In the genomic region with DNA sequence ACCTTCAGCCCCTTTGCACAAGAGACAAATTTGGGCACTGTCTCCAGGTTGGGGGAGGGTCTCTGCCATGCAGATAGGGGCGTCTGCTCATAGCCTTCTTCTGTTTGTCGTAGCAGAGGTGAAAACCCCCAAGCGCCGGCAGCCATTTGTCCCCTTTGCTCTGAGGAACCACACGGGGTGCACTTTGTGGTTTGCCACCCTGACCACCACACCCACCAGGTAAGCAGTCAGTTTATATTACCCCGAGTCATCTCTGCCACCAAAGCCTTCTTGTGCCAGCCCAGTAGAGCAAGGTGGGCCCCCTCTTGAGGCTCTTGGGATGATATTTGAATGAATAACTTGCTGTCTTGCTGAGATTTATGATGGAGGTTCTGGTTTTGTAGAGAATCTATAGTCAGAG, we compare ENCODE assay signal across 16 cellular contexts.
A peak's percentile ranks its signal among the peaks of the same experiment; 100 is the strongest.
DNase-seq lines count a peak whose midpoint lies in the region; ATAC-seq and TF ChIP-seq lines count a peak whose summit lies in the region.
"Had no signal": no experiment of that assay in that cellular context is flagged by ENCODE, and none has a peak within 500 bp of the region (broad histone marks: within the 10 kb centered on the region; RNA-seq: fewer than 3 reads in every experiment).

No MANE protein-coding gene starts in this region.

- peaks cover 63% of the 10 kb centered on the region for H3K4me1 Mint-ChIP-seq in activated CD8-positive, alpha-beta T cell treated with anti-CD3 and anti-CD28 coated beads for 36 hours (ENCODE audit: low read depth)
- peaks cover 59% of the 10 kb centered on the region for H3K4me1 Mint-ChIP-seq in activated CD8-positive, alpha-beta T cell treated with anti-CD3 and anti-CD28 coated beads, Interleukin-2, amount 10 ng/mL, durations not matched to agents 7 days and 5 days (ENCODE audit: low read depth)
- H3K4me1 Mint-ChIP-seq in naive B cell (peaks cover 27 to 50% (median 47%) of the 10 kb centered on the region in 3 donors), MCF 10A (ENCODE audit: insufficient read depth, unreplicated experiment) (no peaks in the 10 kb centered on the region)

- ATAC-seq in activated CD8-positive, alpha-beta T cell treated with anti-CD3 and anti-CD28 coated beads for 36 hours, result peak; percentile 35
- no peak for ATAC-seq in activated CD8-positive, alpha-beta T cell treated with anti-CD3 and anti-CD28 coated beads, Interleukin-2, amount 10 ng/mL, durations not matched to agents 7 days and 5 days
- ATAC-seq in naive B cell (ENCODE audit: low read depth in 2 of 2), result no peak
- ATAC-seq: A549, left colon had no signal

- H3K4me3 ChIP-seq in thymus (ENCODE audit: low read length) (no peak overlapping the region), osteoblast (ENCODE audit: insufficient read depth, low read length) (no peak overlapping the region)
- H3K4me3 ChIP-seq: A549, SJSA1 had no signal

- BruUV-seq in MCF 10A (replicated peaks; lab: Mats Ljungman, UMichigan), result no TSS peak

- intact Hi-C loops in activated CD8-positive, alpha-beta T cell treated with anti-CD3 and anti-CD28 coated beads for 36 hours (cut with micrococcal nuclease), result no loop called here
- intact Hi-C loops in MCF 10A (cut with micrococcal nuclease), result no loop called here

- no peak for TF ChIP-seq CTCF in activated CD8-positive, alpha-beta T cell treated with anti-CD3 and anti-CD28 coated beads for 36 hours (IDR thresholded peaks at IDR 0.05)
- TF ChIP-seq CTCF in MCF 10A (IDR thresholded peaks at IDR 0.05; ENCODE audit: unreplicated experiment) (no peak), osteoblast (IDR thresholded peaks at IDR 0.05; ENCODE audit: extremely low read depth, low read depth, low read length) (no peak)

- H3K27ac Mint-ChIP-seq in activated CD8-positive, alpha-beta T cell treated with anti-CD3 and anti-CD28 coated beads for 36 hours, result peak overlapping the region; percentile 27
- H3K27ac Mint-ChIP-seq in activated CD8-positive, alpha-beta T cell treated with anti-CD3 and anti-CD28 coated beads, Interleukin-2, amount 10 ng/mL, durations not matched to agents 7 days and 5 days, result no peak overlapping the region
- H3K27ac Mint-ChIP-seq in naive B cell, result peak overlapping the region in 5 of 6 donors; percentile 26 to 72 (median 65)
- H3K27ac Mint-ChIP-seq in MCF 10A (ENCODE audit: low read depth, unreplicated experiment), result no peak overlapping the region

- DNase-seq in activated CD8-positive, alpha-beta T cell treated with anti-CD3 and anti-CD28 coated beads for 36 hours, result peak; percentile 72
- no peak for DNase-seq in activated CD8-positive, alpha-beta T cell treated with anti-CD3 and anti-CD28 coated beads, Interleukin-2, amount 10 ng/mL, durations not matched to agents 7 days and 5 days
- DNase-seq in stimulated activated CD4-positive, alpha-beta T cell treated with anti-CD3 and anti-CD28 coated beads, Interleukin-15, amount 100 ng/mL, for 24 hours, result peak; percentile 16
- no peak for DNase-seq in stimulated activated CD4-positive, alpha-beta T cell treated with anti-CD3 and anti-CD28 coated beads, Interleukin-4, amount 100 ng/mL, for 1 hour
- DNase-seq in naive B cell (no peak), MCF 10A (ENCODE audit: unreplicated experiment) (no peak), osteoblast (ENCODE audit: insufficient read length, low spot score, missing footprints) (no peak)
- DNase-seq: activated effector memory CD4-positive, alpha-beta T cell treated with anti-CD3 and anti-CD28 coated beads, Interleukin-2, amount 50 U/mL, for 16 hours; Karpas-422; left colon; NCI-H1092 treated with DMSO at 0.1 percent for 48 hours; NCI-H2029 treated with DMSO at 0.1 percent for 48 hours; stimulated activated CD4-positive, alpha-beta T cell treated with anti-CD3 and anti-CD28 coated beads, Interleukin-4, amount 100 ng/mL, for 4 hours had no signal

- H2AFZ ChIP-seq in osteoblast (ENCODE audit: low read length), result no peak overlapping the region

- H3K27ac ChIP-seq in thymus (ENCODE audit: low read depth) (peak overlapping the region; percentile 79), osteoblast (ENCODE audit: low read depth, low read length) (no peak overlapping the region)
- H3K27ac ChIP-seq: A549, SJSA1 had no signal

- no peaks in the 10 kb centered on the region for H3K9me3 ChIP-seq in thymus (ENCODE audit: control insufficient read depth)
- no peaks in the 10 kb centered on the region for H3K9me3 ChIP-seq in osteoblast (ENCODE audit: low read depth, low read length)
- H3K9me3 ChIP-seq: A549, SJSA1 had no signal

- no peak overlapping the region for H3K4me2 ChIP-seq in osteoblast (ENCODE audit: insufficient read depth, low read length)
- H3K4me2 ChIP-seq: A549 had no signal

- H3K27me3 ChIP-seq in thymus (ENCODE audit: control insufficient read depth, insufficient read depth) (no peaks in the 10 kb centered on the region), osteoblast (ENCODE audit: insufficient read depth, low read length) (no peaks in the 10 kb centered on the region)
- H3K27me3 ChIP-seq: SJSA1 had no signal

- WGBS in thymus, result 30% methylated on average over 6 of the region's 6 CpGs

- no peaks in the 10 kb centered on the region for H3K36me3 ChIP-seq in thymus (ENCODE audit: control insufficient read depth, insufficient read depth)
- peaks cover 22% of the 10 kb centered on the region for H3K36me3 ChIP-seq in osteoblast (ENCODE audit: insufficient read depth, low read length)

- H3K27me3 Mint-ChIP-seq in activated CD8-positive, alpha-beta T cell treated with anti-CD3 and anti-CD28 coated beads for 36 hours, result no peaks in the 10 kb centered on the region
- no peaks in the 10 kb centered on the region for H3K27me3 Mint-ChIP-seq in activated CD8-positive, alpha-beta T cell treated with anti-CD3 and anti-CD28 coated beads, Interleukin-2, amount 10 ng/mL, durations not matched to agents 7 days and 5 days (ENCODE audit: low read depth)
- H3K27me3 Mint-ChIP-seq in naive B cell (no peaks in the 10 kb centered on the region), MCF 10A (ENCODE audit: insufficient read depth, unreplicated experiment) (no peaks in the 10 kb centered on the region)

- H3K4me3 Mint-ChIP-seq in activated CD8-positive, alpha-beta T cell treated with anti-CD3 and anti-CD28 coated beads for 36 hours, result no peak overlapping the region
- H3K4me3 Mint-ChIP-seq in activated CD8-positive, alpha-beta T cell treated with anti-CD3 and anti-CD28 coated beads, Interleukin-2, amount 10 ng/mL, durations not matched to agents 7 days and 5 days, result no peak overlapping the region
- H3K4me3 Mint-ChIP-seq in naive B cell, result no peak overlapping the region
- no peak overlapping the region for H3K4me3 Mint-ChIP-seq in MCF 10A (ENCODE audit: unreplicated experiment)

- H3K4me1 ChIP-seq in thymus (ENCODE audit: control insufficient read depth, insufficient read depth, low read length), result peaks cover 46% of the 10 kb centered on the region
- H3K4me1 ChIP-seq in osteoblast (ENCODE audit: insufficient read depth, low read length), result peaks cover 8% of the 10 kb centered on the region
- H3K4me1 ChIP-seq: SJSA1 had no signal

- H4K20me1 ChIP-seq in osteoblast (ENCODE audit: insufficient read depth, low read length), result no peaks in the 10 kb centered on the region

- H3K79me2 ChIP-seq in osteoblast (ENCODE audit: insufficient read depth, low read length), result no peaks in the 10 kb centered on the region

- CTCF ChIA-PET in activated CD8-positive, alpha-beta T cell treated with anti-CD3 and anti-CD28 coated beads for 36 hours (lab: Charles Lee), result interaction anchor here (1.8 kb wide), 1 partner anchor 317 kb away, joined by 10 read pairs; no protein-coding TSS in a partner anchor
- CTCF ChIA-PET in activated CD8-positive, alpha-beta T cell treated with anti-CD3 and anti-CD28 coated beads, Interleukin-2, amount 10 ng/mL, durations not matched to agents 7 days and 5 days (lab: Charles Lee), result interaction anchor here (1.2 to 1.9 kb wide), 3 partner anchors 27 to 277 kb away, joined by 3 to 4 read pairs (median 4); no protein-coding TSS in a partner anchor
- CTCF ChIA-PET in MCF 10A (lab: Yijun Ruan, JAX), result interaction anchor here (0.6 to 0.8 kb wide), 2 partner anchors 15 to 55 kb away, joined by 4 read pairs; no protein-coding TSS in a partner anchor

- H3K36me3 Mint-ChIP-seq in activated CD8-positive, alpha-beta T cell treated with anti-CD3 and anti-CD28 coated beads for 36 hours (ENCODE audit: low read depth), result peaks cover 38% of the 10 kb centered on the region
- H3K36me3 Mint-ChIP-seq in activated CD8-positive, alpha-beta T cell treated with anti-CD3 and anti-CD28 coated beads, Interleukin-2, amount 10 ng/mL, durations not matched to agents 7 days and 5 days (ENCODE audit: low read depth), result peaks cover 58% of the 10 kb centered on the region
- H3K36me3 Mint-ChIP-seq in naive B cell (peaks cover 6 to 8% of the 10 kb centered on the region in 2 donors), MCF 10A (ENCODE audit: insufficient read depth, unreplicated experiment) (peaks cover 43% of the 10 kb centered on the region)

- POLR2A ChIA-PET in activated CD8-positive, alpha-beta T cell treated with anti-CD3 and anti-CD28 coated beads for 36 hours (lab: Charles Lee), result interaction anchor here (1.4 to 1.5 kb wide), 2 partner anchors 44 to 92 kb away, joined by 4 read pairs; no protein-coding TSS in a partner anchor
- POLR2A ChIA-PET in activated CD8-positive, alpha-beta T cell treated with anti-CD3 and anti-CD28 coated beads, Interleukin-2, amount 10 ng/mL, durations not matched to agents 7 days and 5 days (lab: Charles Lee), result no interaction called here
- POLR2A ChIA-PET in MCF 10A (lab: Yijun Ruan, JAX), result no interaction called here

- H3K9me3 Mint-ChIP-seq in activated CD8-positive, alpha-beta T cell treated with anti-CD3 and anti-CD28 coated beads for 36 hours, result no peaks in the 10 kb centered on the region
- no peaks in the 10 kb centered on the region for H3K9me3 Mint-ChIP-seq in activated CD8-positive, alpha-beta T cell treated with anti-CD3 and anti-CD28 coated beads, Interleukin-2, amount 10 ng/mL, durations not matched to agents 7 days and 5 days (ENCODE audit: insufficient read depth)
- H3K9me3 Mint-ChIP-seq in naive B cell (no peaks in the 10 kb centered on the region), MCF 10A (ENCODE audit: unreplicated experiment) (no peaks in the 10 kb centered on the region)

Comparison
In these comparisons a context has a peak if more than half of its experiments do, and no peak if none do; other contexts are left out.
1. DNase-seq: peak in activated CD8-positive, alpha-beta T cell treated with anti-CD3 and anti-CD28 coated beads for 36 hours (single experiment) and stimulated activated CD4-positive, alpha-beta T cell treated with anti-CD3 and anti-CD28 coated beads, Interleukin-15, amount 100 ng/mL, for 24 hours (single experiment); none in activated CD8-positive, alpha-beta T cell treated with anti-CD3 and anti-CD28 coated beads, Interleukin-2, amount 10 ng/mL, durations not matched to agents 7 days and 5 days (single experiment), stimulated activated CD4-positive, alpha-beta T cell treated with anti-CD3 and anti-CD28 coated beads, Interleukin-4, amount 100 ng/mL, for 1 hour (single experiment), naive B cell (single experiment), MCF 10A (single experiment) and osteoblast (single experiment).
2. H3K27ac Mint-ChIP-seq: peak in activated CD8-positive, alpha-beta T cell treated with anti-CD3 and anti-CD28 coated beads for 36 hours (single experiment) and naive B cell (5 of 6); none in activated CD8-positive, alpha-beta T cell treated with anti-CD3 and anti-CD28 coated beads, Interleukin-2, amount 10 ng/mL, durations not matched to agents 7 days and 5 days (single experiment) and MCF 10A (single experiment).